Comparison of ENCODE assay signal across 8 cellular contexts in genomic region chr6:154509421-154510143, GRCh38. TPM values are rescaled to one million over a fixed set of nuclear protein-coding genes. Genes with fewer than 3 reads are reported as not detected.
A peak's percentile ranks its signal among the peaks of the same experiment; 100 is the strongest.
DNase-seq lines count a peak whose midpoint lies in the region; ATAC-seq and TF ChIP-seq lines count a peak whose summit lies in the region.

No MANE protein-coding gene starts in this region.

- peak overlapping the region; percentile 18 for H3K4me3 Mint-ChIP-seq in activated CD8-positive, alpha-beta T cell treated with anti-CD3 and anti-CD28 coated beads, Interleukin-2, amount 10 ng/mL, durations not matched to agents 7 days and 5 days

- peak; percentile 21 for ATAC-seq in GM19372 (IDR thresholded peaks at IDR 0.05; ENCODE audit: low read depth, unreplicated experiment)
- peak; percentile 26 for ATAC-seq in HG03460 (IDR thresholded peaks at IDR 0.05; ENCODE audit: unreplicated experiment)
- peak; percentile 42 for ATAC-seq in activated CD8-positive, alpha-beta T cell treated with anti-CD3 and anti-CD28 coated beads, Interleukin-2, amount 10 ng/mL, durations not matched to agents 7 days and 5 days
- ATAC-seq in HG03095 (IDR thresholded peaks at IDR 0.05; ENCODE audit: unreplicated experiment), result no peak

- peaks cover 56% of the 10 kb centered on the region for H3K27me3 Mint-ChIP-seq in activated CD8-positive, alpha-beta T cell treated with anti-CD3 and anti-CD28 coated beads, Interleukin-2, amount 10 ng/mL, durations not matched to agents 7 days and 5 days (ENCODE audit: low read depth)

- TF ChIP-seq CTCF in BJ (IDR thresholded peaks at IDR 0.05; ENCODE audit: insufficient read depth, low read depth, low read length) (no peak), cardiac muscle cell (IDR thresholded peaks at IDR 0.05; ENCODE audit: low read depth, low read length) (no peak)

- H3K9me3 Mint-ChIP-seq in activated CD8-positive, alpha-beta T cell treated with anti-CD3 and anti-CD28 coated beads, Interleukin-2, amount 10 ng/mL, durations not matched to agents 7 days and 5 days (ENCODE audit: insufficient read depth), result no peaks in the 10 kb centered on the region

- no peaks in the 10 kb centered on the region for H3K27me3 ChIP-seq in BJ (ENCODE audit: control insufficient read depth, insufficient read depth, low read length)
- no peaks in the 10 kb centered on the region for H3K27me3 ChIP-seq in cardiac muscle cell

- H3K9me3 ChIP-seq in cardiac muscle cell (ENCODE audit: low read depth), result no peaks in the 10 kb centered on the region

- H3K36me3 ChIP-seq in BJ (ENCODE audit: control insufficient read depth, insufficient read depth, low read length) (no peaks in the 10 kb centered on the region), cardiac muscle cell (no peaks in the 10 kb centered on the region)

- H3K4me3 ChIP-seq in BJ (ENCODE audit: low read depth, low read length) (peak overlapping the region; percentile 58), cardiac muscle cell (peak overlapping the region; percentile 59)

- CTCF ChIA-PET in BJ (lab: Yijun Ruan, JAX), result interaction anchor here (0.5 to 1.3 kb wide), 5 partner anchors 12 to 137 kb away, joined by 3 read pairs; no protein-coding TSS in a partner anchor
- CTCF ChIA-PET in activated CD8-positive, alpha-beta T cell treated with anti-CD3 and anti-CD28 coated beads, Interleukin-2, amount 10 ng/mL, durations not matched to agents 7 days and 5 days (lab: Charles Lee), result no interaction called here

- H3K27ac Mint-ChIP-seq in activated CD8-positive, alpha-beta T cell treated with anti-CD3 and anti-CD28 coated beads, Interleukin-2, amount 10 ng/mL, durations not matched to agents 7 days and 5 days, result no peak overlapping the region

- POLR2A ChIA-PET in BJ (lab: Charles Lee), result interaction anchor here (0.7 kb wide), 1 partner anchor 32 kb away, joined by 3 read pairs; no protein-coding TSS in a partner anchor
- POLR2A ChIA-PET in activated CD8-positive, alpha-beta T cell treated with anti-CD3 and anti-CD28 coated beads, Interleukin-2, amount 10 ng/mL, durations not matched to agents 7 days and 5 days (lab: Charles Lee), result interaction anchor here (0.8 kb wide), 1 partner anchor 9 kb away, joined by 3 read pairs; no protein-coding TSS in a partner anchor

- peaks cover 36% of the 10 kb centered on the region for H3K4me1 ChIP-seq in cardiac muscle cell (ENCODE audit: low read depth)

- peak overlapping the region; percentile 88 for H3K27ac ChIP-seq in cardiac muscle cell

- intact Hi-C loops in posterior vena cava (cut with DNase I), result no loop called here

- peaks cover 9% of the 10 kb centered on the region for H3K4me1 Mint-ChIP-seq in activated CD8-positive, alpha-beta T cell treated with anti-CD3 and anti-CD28 coated beads, Interleukin-2, amount 10 ng/mL, durations not matched to agents 7 days and 5 days (ENCODE audit: low read depth)

- DNase-seq in BJ (ENCODE audit: low read depth) (no peak), cardiac muscle cell (ENCODE audit: low read depth in 1 of 2, low spot score in 1 of 2) (peak; percentile 41 to 63), posterior vena cava (ENCODE audit: low spot score) (peak; percentile 79), kidney glomerular epithelial cell (lab: John Stamatoyannopoulos, UW) (no peak)
- no peak for DNase-seq in activated CD8-positive, alpha-beta T cell treated with anti-CD3 and anti-CD28 coated beads, Interleukin-2, amount 10 ng/mL, durations not matched to agents 7 days and 5 days

- no peaks in the 10 kb centered on the region for H3K36me3 Mint-ChIP-seq in activated CD8-positive, alpha-beta T cell treated with anti-CD3 and anti-CD28 coated beads, Interleukin-2, amount 10 ng/mL, durations not matched to agents 7 days and 5 days (ENCODE audit: low read depth)

RNA-seq across cellular contexts. Expression of gene CNKSR3, which starts 0.9 kb away (rescaled TPM):
- polyA plus RNA-seq in BJ (2011; rRNA removed) (5.2 and 5.6 TPM in 2 replicates), cardiac muscle cell (4.7 and 8.4 TPM in 2 replicates)
- 5.7 and 8.0 TPM in 2 replicates for polyA minus RNA-seq in BJ (2011; rRNA and poly(A)+ RNA removed)
- total RNA-seq in activated CD8-positive, alpha-beta T cell treated with anti-CD3 and anti-CD28 coated beads, Interleukin-2, amount 10 ng/mL, durations not matched to agents 7 days and 5 days, result not detected
- total RNA-seq in cardiac muscle cell (3.8 and 4.4 TPM in 2 replicates), posterior vena cava (10 to 100 TPM; 13.0 to 14.3 TPM)

Comparison
In these comparisons a context has a peak if more than half of its experiments do, and no peak if none do; other contexts are left out.
1. DNase-seq: peak in cardiac muscle cell (2 of 2) and posterior vena cava (single experiment); none in BJ (single experiment), activated CD8-positive, alpha-beta T cell treated with anti-CD3 and anti-CD28 coated beads, Interleukin-2, amount 10 ng/mL, durations not matched to agents 7 days and 5 days (single experiment) and kidney glomerular epithelial cell (single experiment).